Comparison of ENCODE assay signal across 8 cellular contexts in the genomic region with DNA sequence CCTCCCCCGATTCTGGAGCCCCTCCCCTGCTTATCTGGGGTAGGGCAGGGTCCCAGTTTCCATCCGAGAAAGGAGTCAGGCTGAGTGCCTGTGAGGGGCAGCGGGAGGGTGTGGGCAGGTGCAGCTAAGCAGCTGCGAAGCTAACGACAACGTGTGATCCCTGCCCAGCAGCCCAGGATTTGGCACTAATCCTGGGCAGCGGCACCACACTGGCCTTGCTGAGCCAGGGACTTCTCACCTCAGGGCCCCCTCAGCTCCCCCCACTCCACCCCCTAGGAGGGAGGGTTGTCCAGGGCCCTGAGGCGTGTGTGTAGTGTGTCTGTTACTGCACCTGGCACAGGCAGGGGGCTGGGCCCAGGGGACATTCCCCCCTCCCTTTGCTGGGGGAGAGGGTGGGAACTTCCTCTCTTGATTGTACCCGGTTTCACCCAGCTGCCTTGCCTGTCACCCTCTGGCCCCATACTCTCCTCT. TPM values are rescaled to one million over a fixed set of nuclear protein-coding genes. Genes with fewer than 3 reads are reported as not detected.
DNase-seq lines count a peak whose midpoint lies in the region; ATAC-seq lines count a peak whose summit lies in the region.

No MANE protein-coding gene starts in this region.

- peak; percentile 68 for ATAC-seq in GM21576 (IDR thresholded peaks at IDR 0.05; ENCODE audit: unreplicated experiment)
- ATAC-seq in stimulated activated memory B cell treated with anti-CD40 and anti-IgM and Interleukin-4, amounts not matched to agents 10 μg/mL and 1 μg/mL and 100 μg/mL, for 72 hours = peak; percentile 84

- peaks cover 45% of the 10 kb centered on the region for H3K4me1 Mint-ChIP-seq in stimulated activated memory B cell treated with anti-CD40 and anti-IgM and Interleukin-4, amounts not matched to agents 10 μg/mL and 1 μg/mL and 100 μg/mL, for 72 hours

- WGBS in esophagus, 2 donors = 34 to 46% methylated on average over 9 of the region's 9 CpGs

- peak overlapping the region; percentile 24 for H3K4me3 Mint-ChIP-seq in stimulated activated memory B cell treated with anti-CD40 and anti-IgM and Interleukin-4, amounts not matched to agents 10 μg/mL and 1 μg/mL and 100 μg/mL, for 72 hours

- H3K36me3 Mint-ChIP-seq in stimulated activated memory B cell treated with anti-CD40 and anti-IgM and Interleukin-4, amounts not matched to agents 10 μg/mL and 1 μg/mL and 100 μg/mL, for 72 hours = peaks cover 25% of the 10 kb centered on the region

- H3K4me3 ChIP-seq in BLaER1 treated with 17β-estradiol and CSF1 and Interleukin-3, amounts not matched to agents 10 nM and 100 nM = peak overlapping the region in 5 of 10 experiments; percentile 3 to 37 (median 14); a peak in 6 of 20 replicates
- no peak overlapping the region for H3K4me3 ChIP-seq in esophagus (ENCODE audit: low read depth in 1 of 2, low read length in 2 of 2)

- H3K4me1 ChIP-seq in BLaER1 treated with 17β-estradiol and CSF1 and Interleukin-3, amounts not matched to agents 10 nM and 100 nM = peaks cover 31 to 79% (median 71%) of the 10 kb centered on the region in 10 experiments
- peaks cover 0 to 2% of the 10 kb centered on the region in 2 donors for H3K4me1 ChIP-seq in esophagus (ENCODE audit: control insufficient read depth in 2 of 2, insufficient read depth in 2 of 2, low read length in 1 of 2)

- DNase-seq in NCI-H1436 treated with DMSO at 0.1 percent for 48 hours (lab: John Stamatoyannopoulos, UW) (peak; percentile 48), GDM1 (lab: John Stamatoyannopoulos, UW) (no peak), head of caudate nucleus (no peak), NOMO-1 treated with dmso at 0.1 percent for 144 hours (lab: John Stamatoyannopoulos, UW; ENCODE audit: unreplicated experiment) (no peak)

- H3K9ac ChIP-seq in BLaER1 treated with 17β-estradiol and CSF1 and Interleukin-3, amounts not matched to agents 10 nM and 100 nM = peak overlapping the region; percentile 26 to 62 (median 53); a peak in 19 of 22 replicates

- H3K9me3 Mint-ChIP-seq in stimulated activated memory B cell treated with anti-CD40 and anti-IgM and Interleukin-4, amounts not matched to agents 10 μg/mL and 1 μg/mL and 100 μg/mL, for 72 hours = no peaks in the 10 kb centered on the region

- peak overlapping the region; percentile 82 to 95 (median 87) for H3K4me2 ChIP-seq in BLaER1 treated with 17β-estradiol and CSF1 and Interleukin-3, amounts not matched to agents 10 nM and 100 nM

- H3K27me3 Mint-ChIP-seq in stimulated activated memory B cell treated with anti-CD40 and anti-IgM and Interleukin-4, amounts not matched to agents 10 μg/mL and 1 μg/mL and 100 μg/mL, for 72 hours = no peaks in the 10 kb centered on the region

- H3K27ac ChIP-seq in BLaER1 treated with 17β-estradiol and CSF1 and Interleukin-3, amounts not matched to agents 10 nM and 100 nM = peak overlapping the region in 8 of 11 experiments; percentile 9 to 63 (median 50); a peak in 13 of 22 replicates
- H3K27ac ChIP-seq in esophagus (ENCODE audit: low read depth in 2 of 2, low read length in 1 of 2) = peak overlapping the region; percentile 37 to 65

- H3K27me3 ChIP-seq in BLaER1 treated with 17β-estradiol and CSF1 and Interleukin-3, amounts not matched to agents 10 nM and 100 nM = no peaks in the 10 kb centered on the region
- H3K27me3 ChIP-seq in esophagus (ENCODE audit: control insufficient read depth in 1 of 2, insufficient read depth in 2 of 2, low read length in 2 of 2) = no peaks in the 10 kb centered on the region

- peaks cover 19 to 69% (median 66%) of the 10 kb centered on the region in 11 experiments; a peak in 21 of 22 replicates for H4K20me1 ChIP-seq in BLaER1 treated with 17β-estradiol and CSF1 and Interleukin-3, amounts not matched to agents 10 nM and 100 nM

- H3K27ac Mint-ChIP-seq in stimulated activated memory B cell treated with anti-CD40 and anti-IgM and Interleukin-4, amounts not matched to agents 10 μg/mL and 1 μg/mL and 100 μg/mL, for 72 hours = peak overlapping the region; percentile 70

- intact Hi-C loops in head of caudate nucleus (cut with DNase I) = no loop called here

- H3K9me3 ChIP-seq in BLaER1 treated with 17β-estradiol and CSF1 and Interleukin-3, amounts not matched to agents 10 nM and 100 nM (replicated peaks in 1 of 11) = no peaks in the 10 kb centered on the region
- no peaks in the 10 kb centered on the region for H3K9me3 ChIP-seq in esophagus (ENCODE audit: control insufficient read depth in 2 of 2, insufficient read depth in 1 of 2, low read depth in 1 of 2, low read length in 1 of 2)

- peaks cover 33 to 39% (median 38%) of the 10 kb centered on the region in 11 experiments for H3K36me3 ChIP-seq in BLaER1 treated with 17β-estradiol and CSF1 and Interleukin-3, amounts not matched to agents 10 nM and 100 nM
- peaks cover 4 to 25% of the 10 kb centered on the region in 2 donors for H3K36me3 ChIP-seq in esophagus (ENCODE audit: control insufficient read depth in 2 of 2, insufficient read depth in 2 of 2, low read length in 1 of 2)

RNA-seq across cellular contexts. Expression of gene SMIM41, which starts 1.8 kb away (rescaled TPM):
- polyA plus RNA-seq in esophagus = under 1 TPM; 0.18 to 0.22 TPM

RNA-seq across cellular contexts. Expression of gene ATG101, which starts 11.5 kb away (rescaled TPM):
- 10 to 100 TPM; 16.3 to 43.0 TPM for polyA plus RNA-seq in esophagus

RNA-seq across cellular contexts. Expression of gene NR4A1, which starts 30.1 kb away (rescaled TPM):
- 10 to 100 TPM in 1 of 2 donors, 1 to 10 TPM in 1; 6.3 to 10.6 TPM for polyA plus RNA-seq in esophagus
